ENCODE assay signal across 34 cellular contexts in the genomic region with DNA sequence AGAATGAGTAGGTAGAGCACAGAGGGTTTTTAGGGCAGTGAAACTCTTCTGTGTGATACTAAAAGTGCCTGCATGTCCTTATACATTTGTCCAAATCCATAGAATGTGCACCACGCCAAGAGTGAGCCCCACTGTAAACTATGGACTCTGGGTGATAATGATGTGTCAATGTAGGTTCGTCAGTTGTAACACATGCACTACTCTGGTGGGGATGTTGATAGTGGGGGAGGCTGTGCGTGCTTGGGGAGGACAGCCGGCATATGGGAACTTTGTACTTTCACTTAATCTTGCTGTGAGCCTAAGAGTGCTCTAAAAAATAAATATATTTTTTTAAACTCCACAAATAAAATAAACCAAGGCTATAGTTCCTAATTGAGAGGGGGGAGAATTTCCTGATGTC.
"Had no signal": no experiment of that assay in that cellular context is flagged by ENCODE, and none has a peak within 500 bp of the region (broad histone marks: within the 10 kb centered on the region; RNA-seq: fewer than 3 reads in every experiment).

No MANE protein-coding gene starts in this region.

- H3K4me1 ChIP-seq: adrenal gland, ascending aorta, body of pancreas, breast epithelium had no signal

- H3K4me3 ChIP-seq: adrenal gland, ascending aorta, body of pancreas, breast epithelium, cardiac muscle cell had no signal

- DNase-seq: activated effector memory CD4-positive, alpha-beta T cell treated with anti-CD3 and anti-CD28 coated beads, Interleukin-2, amount 50 U/mL, for 16 hours; activated effector memory CD4-positive, alpha-beta T cell treated with Interleukin-2 at 50 U/mL for 16 hours; activated gamma-delta T cell; activated gamma-delta T cell treated with Interleukin-2 at 50 U/mL for 16 hours; activated naive CD4-positive, alpha-beta T cell; activated naive CD4-positive, alpha-beta T cell treated with anti-CD3 and anti-CD28 coated beads for 36 hours; activated naive CD4-positive, alpha-beta T cell treated with anti-CD3 and anti-CD28 coated beads, Interleukin-2, amount 10 ng/mL, durations not matched to agents 7 days and 5 days; activated naive CD4-positive, alpha-beta T cell treated with anti-CD3 and anti-CD28 coated beads, Interleukin-2, amount 50 U/mL, for 16 hours; activated naive CD4-positive, alpha-beta T cell treated with Interleukin-2 at 50 U/mL for 16 hours; activated naive CD8-positive, alpha-beta T cell treated with anti-CD3 and anti-CD28 coated beads for 36 hours; activated naive CD8-positive, alpha-beta T cell treated with anti-CD3 and anti-CD28 coated beads, Interleukin-2, amount 10 ng/mL, durations not matched to agents 7 days and 5 days; activated naive CD8-positive, alpha-beta T cell treated with anti-CD3 and anti-CD28 coated beads, Interleukin-2, amount 50 U/mL, for 24 hours; activated T-cell treated with anti-CD3 and anti-CD28 coated beads, Interleukin-2, amount 50 U/mL, for 1 hour; activated T-cell treated with anti-CD3 and anti-CD28 coated beads, Interleukin-2, amount 50 U/mL, for 24 hours; activated T-cell treated with anti-CD3 and anti-CD28 coated beads, Interleukin-2, amount 50 U/mL, for 4 hours; activated T-cell treated with anti-CD3 and anti-CD28 coated beads, Interleukin-2, amount 50 U/mL, for 48 hours; activated T-cell treated with anti-CD3 and anti-CD28 coated beads, Interleukin-2, amount 50 U/mL, for 72 hours; adrenal gland; amniotic stem cell; amygdala; anterior cingulate cortex; aorta; body of pancreas; brain microvascular endothelial cell; caudate nucleus; central memory CD4-positive, alpha-beta T cell; cerebellar nuclear complex had no signal

- FAIRE-seq: astrocyte, bronchial epithelial cell had no signal

- H3K27ac ChIP-seq: adrenal gland, ascending aorta, body of pancreas, brain microvascular endothelial cell, breast epithelium, cardiac muscle cell had no signal

- H3K9me3 ChIP-seq: adrenal gland, ascending aorta, body of pancreas, breast epithelium had no signal

- H3K27me3 ChIP-seq: adrenal gland, ascending aorta, body of pancreas, brain microvascular endothelial cell, breast epithelium, cardiac muscle cell had no signal

- ATAC-seq: activated naive CD4-positive, alpha-beta T cell treated with anti-CD3 and anti-CD28 coated beads, Interleukin-2, amount 50 U/mL, for 72 hours; activated naive CD8-positive, alpha-beta T cell treated with anti-CD3 and anti-CD28 coated beads, Interleukin-2, amount 50 U/mL, for 24 hours; activated T-cell treated with anti-CD3 and anti-CD28 coated beads, Interleukin-2, amount 50 U/mL, for 4 hours; activated T-cell treated with anti-CD3 and anti-CD28 coated beads, Interleukin-2, amount 50 U/mL, for 72 hours; activated T-helper 17 cell treated with anti-CD3 and anti-CD28 coated beads, Interleukin-2, amount 50 U/mL, for 72 hours; body of pancreas had no signal

- H3K36me3 ChIP-seq: adrenal gland, ascending aorta, brain microvascular endothelial cell, breast epithelium, cardiac muscle cell had no signal
